8 cellular contexts compared by ENCODE assay signal in genomic region chr15:75577401-75578205, GRCh38. TPM values are rescaled to one million over a fixed set of nuclear protein-coding genes. Genes with fewer than 3 reads are reported as not detected.
A peak's percentile ranks its signal among the peaks of the same experiment; 100 is the strongest.
DNase-seq lines count a peak whose midpoint lies in the region; ATAC-seq and TF ChIP-seq lines count a peak whose summit lies in the region.

No MANE protein-coding gene starts in this region.

- H3K14ac ChIP-seq in IMR-90 (replicated peaks; ENCODE audit: low read depth, low read length), result peak overlapping the region; percentile 88

- no TSS peak for BruUV-seq in IMR-90 (replicated peaks; lab: Mats Ljungman, UMichigan)

- intact Hi-C loops in IMR-90 (cut with micrococcal nuclease), result loop anchor here (2.0 to 5.0 kb wide), 4 partner anchors 45 to 95 kb away; no protein-coding TSS in a partner anchor
- intact Hi-C loops in left ventricle myocardium inferior (cut with micrococcal nuclease), result no loop called here

- peak overlapping the region; percentile 89 for H3K4me3 ChIP-seq in CD4-positive, CD25-positive, alpha-beta regulatory T cell (ENCODE audit: low read depth, low read length)
- H3K4me3 ChIP-seq in IMR-90 (ENCODE audit: insufficient read depth, low read depth, low read length), result peak overlapping the region; percentile 83
- H3K4me3 ChIP-seq in left ventricle myocardium inferior, result peak overlapping the region; percentile 95

- no peak for ATAC-seq in CD4-positive, CD25-positive, alpha-beta regulatory T cell (ENCODE audit: low read depth in 2 of 2)
- ATAC-seq in IMR-90 (ENCODE audit: low read depth) (peak; percentile 21), GM21717 (IDR thresholded peaks at IDR 0.05; ENCODE audit: unreplicated experiment) (no peak)
- ATAC-seq in activated T-cell treated with anti-CD3 and anti-CD28 coated beads, Interleukin-2, amount 50 U/mL, for 72 hours (replicated peaks in 1 of 2), result no peak

- H3K23ac ChIP-seq in IMR-90 (ENCODE audit: low read depth, low read length), result peak overlapping the region; percentile 91

- no peaks in the 10 kb centered on the region for H3K27me3 ChIP-seq in CD4-positive, CD25-positive, alpha-beta regulatory T cell (ENCODE audit: control insufficient read depth, insufficient read depth, low read length)
- H3K27me3 ChIP-seq in IMR-90 (ENCODE audit: control insufficient read depth, insufficient read depth, low read length) (no peaks in the 10 kb centered on the region), left ventricle myocardium inferior (ENCODE audit: low read depth) (no peaks in the 10 kb centered on the region)

- in situ Hi-C loops in IMR-90 (cut with MboI; ENCODE audit: low sequenced_read_pairs), result no loop called here

- peak overlapping the region; percentile 99 for H2AK9ac ChIP-seq in IMR-90 (replicated peaks; ENCODE audit: low read depth, low read length, poor library complexity)

- H3K9me3 Mint-ChIP-seq in CD4-positive, CD25-positive, alpha-beta regulatory T cell, result peaks cover 0 to 4% (median 0%) of the 10 kb centered on the region in 7 donors
- H3K9me3 Mint-ChIP-seq in activated T-cell treated with anti-CD3 and anti-CD28 coated beads, Interleukin-2, amount 50 U/mL, for 72 hours, result no peaks in the 10 kb centered on the region

- no peaks in the 10 kb centered on the region for H3K36me3 Mint-ChIP-seq in CD4-positive, CD25-positive, alpha-beta regulatory T cell
- peaks cover 3 to 6% of the 10 kb centered on the region in 2 donors for H3K36me3 Mint-ChIP-seq in activated T-cell treated with anti-CD3 and anti-CD28 coated beads, Interleukin-2, amount 50 U/mL, for 72 hours (ENCODE audit: insufficient read depth in 2 of 2)

- peak overlapping the region; percentile 95 for H3K9ac ChIP-seq in IMR-90 (ENCODE audit: low read depth, low read length)

- H4K5ac ChIP-seq in IMR-90 (ENCODE audit: low read depth, low read length), result peak overlapping the region; percentile 66

- H4K91ac ChIP-seq in IMR-90 (ENCODE audit: insufficient read depth, low read depth, low read length), result peak overlapping the region; percentile 19

- H3K9me3 ChIP-seq in CD4-positive, CD25-positive, alpha-beta regulatory T cell (ENCODE audit: control insufficient read depth in 2 of 2, low read length in 2 of 2), result no peaks in the 10 kb centered on the region
- H3K9me3 ChIP-seq in IMR-90 (ENCODE audit: control insufficient read depth, insufficient read depth, low read length) (no peaks in the 10 kb centered on the region), left ventricle myocardium inferior (replicated peaks) (no peaks in the 10 kb centered on the region)

- TF ChIP-seq CTCF in IMR-90 (conservative IDR thresholded peaks at IDR 0.05; ENCODE audit: low read depth, low read length) (no peak), left ventricle myocardium inferior (IDR thresholded peaks at IDR 0.05; ENCODE audit: borderline replicate concordance) (no peak)

- peak overlapping the region; percentile 2; the same call in 1 of the 2 replicates for H2BK20ac ChIP-seq in IMR-90 (ENCODE audit: low read depth, low read length)

- TF ChIP-seq POLR2A in IMR-90 (IDR thresholded peaks at IDR 0.05; ENCODE audit: low read depth, low read length), result no peak

- dilution Hi-C loops in IMR-90 (cut with HindIII; ENCODE audit: low sequenced_read_pairs, unreplicated experiment), result no loop called here

- H2BK5ac ChIP-seq in IMR-90 (ENCODE audit: low read depth, low read length, poor library complexity, severe bottlenecking), result peak overlapping the region; percentile 46

- TF ChIP-seq RAD21 in IMR-90 (IDR thresholded peaks at IDR 0.05; ENCODE audit: low read length), result no peak

- POLR2A ChIA-PET in IMR-90 (lab: Charles Lee; ENCODE audit: unreplicated experiment), result no interaction called here

- no peaks in the 10 kb centered on the region for H3K36me3 ChIP-seq in CD4-positive, CD25-positive, alpha-beta regulatory T cell (ENCODE audit: control insufficient read depth, insufficient read depth, low read length)
- no peaks in the 10 kb centered on the region; the same call in 1 of the 2 replicates for H3K36me3 ChIP-seq in IMR-90 (ENCODE audit: control insufficient read depth, insufficient read depth, low read length)
- H3K36me3 ChIP-seq in left ventricle myocardium inferior, result no peaks in the 10 kb centered on the region

- WGBS in IMR-90 (ENCODE audit: extremely low coverage in 2 of 2, insufficient read length in 1 of 2), 2 experiments, result no CpG with 5 or more reads among the region's 13 CpGs

- no peaks in the 10 kb centered on the region for H3K27me3 Mint-ChIP-seq in CD4-positive, CD25-positive, alpha-beta regulatory T cell
- H3K27me3 Mint-ChIP-seq in activated T-cell treated with anti-CD3 and anti-CD28 coated beads, Interleukin-2, amount 50 U/mL, for 72 hours (ENCODE audit: low read depth), result no peaks in the 10 kb centered on the region

- peak overlapping the region; percentile 21 to 79; a peak in 3 of 4 replicates for H4K8ac ChIP-seq in IMR-90 (ENCODE audit: low read depth in 2 of 2, low read length in 2 of 2)

- 0 out of 2 replicates have a peak overlapping the region, but pooled peaks have one; percentile 46 for H2BK120ac ChIP-seq in IMR-90 (ENCODE audit: low read depth, low read length)

- H2AFZ ChIP-seq in IMR-90 (replicated peaks; ENCODE audit: low read length, poor library complexity), result peak overlapping the region; percentile 84

- H4K20me1 ChIP-seq in IMR-90 (ENCODE audit: insufficient read depth, low read length), result peaks cover 30% of the 10 kb centered on the region

- H3K18ac ChIP-seq in IMR-90 (ENCODE audit: low read depth, low read length), result peak overlapping the region; percentile 34; the same call in 1 of the 2 replicates

- peak overlapping the region; percentile 93 for H3K4ac ChIP-seq in IMR-90 (ENCODE audit: low read depth, low read length)

- DNase-seq in CD4-positive, CD25-positive, alpha-beta regulatory T cell, result peak in 1 of 3 donors; percentile 2
- DNase-seq in IMR-90 (peak; percentile 28), left ventricle myocardium inferior (no peak), renal cortical epithelial cell (ENCODE audit: low read depth) (peak; percentile 15), NCI-H2029 (lab: John Stamatoyannopoulos, UW) (no peak), NCI-H128 (lab: John Stamatoyannopoulos, UW; ENCODE audit: unreplicated experiment) (no peak)
- no peak for DNase-seq in activated T-cell treated with anti-CD3 and anti-CD28 coated beads, Interleukin-2, amount 50 U/mL, for 72 hours

- peak overlapping the region; percentile 73 for H3K27ac ChIP-seq in CD4-positive, CD25-positive, alpha-beta regulatory T cell (ENCODE audit: insufficient read depth, low read length, poor library complexity, severe bottlenecking)
- H3K27ac ChIP-seq in IMR-90 (ENCODE audit: insufficient read depth, low read length), result peak overlapping the region; percentile 83
- peak overlapping the region; percentile 93 for H3K27ac ChIP-seq in left ventricle myocardium inferior (replicated peaks)

- peak overlapping the region; percentile 92 to 98 (median 96) for H3K4me3 Mint-ChIP-seq in CD4-positive, CD25-positive, alpha-beta regulatory T cell
- H3K4me3 Mint-ChIP-seq in activated T-cell treated with anti-CD3 and anti-CD28 coated beads, Interleukin-2, amount 50 U/mL, for 72 hours, result peak overlapping the region; percentile 91 to 92

- peaks cover 5 to 36% of the 10 kb centered on the region in 2 experiments; a peak in 3 of 4 replicates for H3K79me1 ChIP-seq in IMR-90 (ENCODE audit: low read depth in 1 of 2, low read length in 2 of 2)

- H3K56ac ChIP-seq in IMR-90 (ENCODE audit: extremely low read depth, insufficient read depth, low read length), result peak overlapping the region; percentile 80

- peak overlapping the region; percentile 96 for H3K4me2 ChIP-seq in IMR-90 (ENCODE audit: low read depth, low read length)

- peak overlapping the region; percentile 79 to 95 (median 95) for H3K27ac Mint-ChIP-seq in CD4-positive, CD25-positive, alpha-beta regulatory T cell
- H3K27ac Mint-ChIP-seq in activated T-cell treated with anti-CD3 and anti-CD28 coated beads, Interleukin-2, amount 50 U/mL, for 72 hours, result peak overlapping the region; percentile 93

- H2BK15ac ChIP-seq in IMR-90 (ENCODE audit: low read depth, low read length), result no peak overlapping the region

- peak overlapping the region; percentile 37 for H2AK5ac ChIP-seq in IMR-90 (ENCODE audit: low read depth, low read length)

- H3K4me1 ChIP-seq in CD4-positive, CD25-positive, alpha-beta regulatory T cell (ENCODE audit: control insufficient read depth, insufficient read depth, low read length, poor library complexity, severe bottlenecking), result peaks cover 32% of the 10 kb centered on the region
- peaks cover 5% of the 10 kb centered on the region for H3K4me1 ChIP-seq in IMR-90 (ENCODE audit: control insufficient read depth, insufficient read depth, low read length)
- peaks cover 64% of the 10 kb centered on the region for H3K4me1 ChIP-seq in left ventricle myocardium inferior

- CTCF ChIA-PET in IMR-90 (lab: Yijun Ruan, JAX), result interaction anchor here (1.1 kb wide), 1 partner anchor 11 kb away, joined by 3 read pairs; no protein-coding TSS in a partner anchor

- H3K9me1 ChIP-seq in IMR-90 (ENCODE audit: insufficient read depth, low read length), result peaks cover 7% of the 10 kb centered on the region

- peaks cover 18 to 46% (median 32%) of the 10 kb centered on the region in 4 donors for H3K4me1 Mint-ChIP-seq in CD4-positive, CD25-positive, alpha-beta regulatory T cell
- peaks cover 29% of the 10 kb centered on the region for H3K4me1 Mint-ChIP-seq in activated T-cell treated with anti-CD3 and anti-CD28 coated beads, Interleukin-2, amount 50 U/mL, for 72 hours (ENCODE audit: low read depth)

TF ChIP-seq in IMR-90, 13 proteins besides CTCF, POLR2A, EP300 and RAD21 (continues in another document):
- TF ChIP-seq RFX5 (IDR thresholded peaks at IDR 0.05; ENCODE audit: low read depth, low read length), result no peak
- no peak for TF ChIP-seq NFE2L2 (IDR thresholded peaks at IDR 0.05; ENCODE audit: low read depth, low read length)

RNA-seq across cellular contexts. Expression of gene PTPN9, which starts 1.5 kb away (rescaled TPM):
- 24.7 TPM for total RNA-seq in CD4-positive, CD25-positive, alpha-beta regulatory T cell
- 10 to 100 TPM; 18.3 to 29.8 (median 23.3) TPM for polyA plus RNA-seq in CD4-positive, CD25-positive, alpha-beta regulatory T cell
- total RNA-seq in IMR-90 (2012; rRNA removed) (20.0 and 26.5 TPM in 2 replicates), left ventricle myocardium inferior (7.1 TPM), renal cortical epithelial cell (28.5 and 37.0 TPM in 2 replicates)
- polyA plus RNA-seq in IMR-90 (2012; rRNA removed), result 26.3 and 38.9 TPM in 2 replicates
- polyA plus RNA-seq in IMR-90 (2012; cell fraction: cytosol; rRNA removed), result 12.9 and 26.0 TPM in 2 replicates
- polyA plus RNA-seq in IMR-90 (2012; cell fraction: nucleus; rRNA removed; ENCODE audit: low replicate concordance), result 19.8 and 20.1 TPM in 2 replicates
- total RNA-seq in activated T-cell treated with anti-CD3 and anti-CD28 coated beads, Interleukin-2, amount 50 U/mL, for 72 hours, result 10 to 100 TPM; 20.3 to 26.1 TPM

RNA-seq across cellular contexts. Expression of gene SNUPN, which starts 47.9 kb away (rescaled TPM):
- 13.8 TPM for total RNA-seq in CD4-positive, CD25-positive, alpha-beta regulatory T cell
- 10 to 100 TPM; 26.4 to 36.9 (median 31.1) TPM for polyA plus RNA-seq in CD4-positive, CD25-positive, alpha-beta regulatory T cell
- total RNA-seq in IMR-90 (2012; rRNA removed) (23.8 and 28.6 TPM in 2 replicates), left ventricle myocardium inferior (19.5 TPM), renal cortical epithelial cell (18.9 and 37.3 TPM in 2 replicates)
- polyA plus RNA-seq in IMR-90 (2012; rRNA removed), result 21.8 and 24.1 TPM in 2 replicates
- polyA plus RNA-seq in IMR-90 (2012; cell fraction: cytosol; rRNA removed), result 12.3 and 20.2 TPM in 2 replicates
- polyA plus RNA-seq in IMR-90 (2012; cell fraction: nucleus; rRNA removed; ENCODE audit: low replicate concordance), result 6.1 and 17.3 TPM in 2 replicates
- total RNA-seq in activated T-cell treated with anti-CD3 and anti-CD28 coated beads, Interleukin-2, amount 50 U/mL, for 72 hours, result 10 to 100 TPM; 22.4 to 26.2 TPM

Comparison
In these comparisons a context has a peak if more than half of its experiments do, and no peak if none do; other contexts are left out.
1. DNase-seq: peak in IMR-90 (single experiment) and renal cortical epithelial cell (single experiment); none in activated T-cell treated with anti-CD3 and anti-CD28 coated beads, Interleukin-2, amount 50 U/mL, for 72 hours (0 of 2), left ventricle myocardium inferior (single experiment), NCI-H2029 (single experiment) and NCI-H128 (single experiment).
2. Peak in every context shown above with its lines, with median percentiles within 50 percentile points of each other: H3K27ac ChIP-seq and H3K4me3 ChIP-seq.